Comparison of ENCODE assay signal across 9 cellular contexts in genomic region chr4:40325406-40326019, GRCh38. TPM values are rescaled to one million over a fixed set of nuclear protein-coding genes. Genes with fewer than 3 reads are reported as not detected.
DNase-seq lines count a peak whose midpoint lies in the region; ATAC-seq and TF ChIP-seq lines count a peak whose summit lies in the region.
"Had no signal": no experiment of that assay in that cellular context is flagged by ENCODE, and none has a peak within 500 bp of the region (broad histone marks: within the 10 kb centered on the region; RNA-seq: fewer than 3 reads in every experiment).

No MANE protein-coding gene starts in this region.

- no peaks in the 10 kb centered on the region for H3K4me1 ChIP-seq in upper lobe of left lung

- H3K4me3 ChIP-seq in upper lobe of left lung = no peak overlapping the region

- H3K36me3 ChIP-seq in upper lobe of left lung = no peaks in the 10 kb centered on the region

- TF ChIP-seq CTCF in CD4-positive, alpha-beta T cell (IDR thresholded peaks at IDR 0.05) = peak; percentile 89
- peak; percentile 47 to 74 (median 66) for TF ChIP-seq CTCF in upper lobe of left lung (IDR thresholded peaks at IDR 0.05)

- H3K27ac Mint-ChIP-seq in CD4-positive, alpha-beta T cell = peak overlapping the region; percentile 6

- CTCF ChIA-PET in CD4-positive, alpha-beta T cell (lab: Charles Lee) = interaction anchor here (0.6 to 2.5 kb wide), 53 partner anchors 9 to 271 kb away, joined by 3 to 48 read pairs (median 5); partner anchors contain the start of genes N4BP2 and RHOH

- intact Hi-C loops in CD4-positive, alpha-beta T cell (cut with DNase I, micrococcal nuclease) = loop anchor here (1.0 to 10.0 kb wide), 6 partner anchors 9 to 641 kb away; partner anchors contain the start of gene N4BP2 (in 1 of the 2)

- H3K4me3 Mint-ChIP-seq in CD4-positive, alpha-beta T cell = no peak overlapping the region

- H3K27me3 ChIP-seq in CD4-positive, alpha-beta T cell (ENCODE audit: control insufficient read depth, insufficient read depth, low read length) = no peaks in the 10 kb centered on the region
- no peaks in the 10 kb centered on the region for H3K27me3 ChIP-seq in upper lobe of left lung

- H3K36me3 Mint-ChIP-seq in CD4-positive, alpha-beta T cell (ENCODE audit: low read depth) = no peaks in the 10 kb centered on the region

- no peak for TF ChIP-seq EP300 in upper lobe of left lung (IDR thresholded peaks at IDR 0.05)

- H3K9me3 ChIP-seq in CD4-positive, alpha-beta T cell (ENCODE audit: control insufficient read depth, low read length) = no peaks in the 10 kb centered on the region
- no peaks in the 10 kb centered on the region for H3K9me3 ChIP-seq in upper lobe of left lung

- H3K9me3 Mint-ChIP-seq in CD4-positive, alpha-beta T cell = no peaks in the 10 kb centered on the region

- POLR2A ChIA-PET in CD4-positive, alpha-beta T cell (lab: Charles Lee) = interaction anchor here (0.6 to 2.1 kb wide), 21 partner anchors 9 to 1109 kb away, joined by 3 to 14 read pairs (median 5); partner anchors contain the start of gene N4BP2

- H3K27ac ChIP-seq in CD4-positive, alpha-beta T cell (ENCODE audit: low read depth, low read length) = no peak overlapping the region
- no peak overlapping the region for H3K27ac ChIP-seq in upper lobe of left lung

- no peaks in the 10 kb centered on the region for H3K27me3 Mint-ChIP-seq in CD4-positive, alpha-beta T cell

- no peak for TF ChIP-seq POLR2A in upper lobe of left lung (IDR thresholded peaks at IDR 0.05)

- H3K4me1 Mint-ChIP-seq in CD4-positive, alpha-beta T cell (ENCODE audit: low read depth) = peaks cover 21% of the 10 kb centered on the region

- peak; percentile 100 for ATAC-seq in CD4-positive, alpha-beta T cell (ENCODE audit: poor library complexity)
- ATAC-seq in GM19035 (IDR thresholded peaks at IDR 0.05; ENCODE audit: unreplicated experiment) (peak; percentile 99), HG03159 (IDR thresholded peaks at IDR 0.05; ENCODE audit: unreplicated experiment) (peak; percentile 84), upper lobe of left lung (ENCODE audit: low FRiP score in 2 of 2) (peak; percentile 81 to 82)

- DNase-seq in CD4-positive, alpha-beta T cell = peak; percentile 46 to 70 (median 53)
- peak; percentile 63 for DNase-seq in NCI-H2196 treated with DMSO at 0.1 percent for 48 hours (lab: John Stamatoyannopoulos, UW; ENCODE audit: unreplicated experiment)
- DNase-seq in activated CD4-positive, alpha-beta T cell treated with anti-CD3 and anti-CD28 coated beads for 1 hour = peak; percentile 53
- peak; percentile 43 for DNase-seq in effector CD8-positive, alpha-beta T cell (lab: John Stamatoyannopoulos, UW)
- peak; percentile 44 for DNase-seq in mucosa of gallbladder (ENCODE audit: low spot score)
- DNase-seq in upper lobe of left lung = peak in 1 of 2 donors; percentile 51

- 14 to 20% methylated on average over 2 of the region's 2 CpGs for WGBS in upper lobe of left lung, 2 donors

RNA-seq across cellular contexts. Expression of gene CHRNA9, which starts 9.6 kb away (rescaled TPM):
- total RNA-seq in CD4-positive, alpha-beta T cell = not detected
- total RNA-seq in mucosa of gallbladder = not detected
- total RNA-seq in upper lobe of left lung = under 1 TPM in 1 of 6 donors, not detected in 5; 0.49 TPM
- total RNA-seq: subcutaneous adipose tissue had no signal
